Comparison of ENCODE assay signal across 8 cellular contexts in the genomic region with DNA sequence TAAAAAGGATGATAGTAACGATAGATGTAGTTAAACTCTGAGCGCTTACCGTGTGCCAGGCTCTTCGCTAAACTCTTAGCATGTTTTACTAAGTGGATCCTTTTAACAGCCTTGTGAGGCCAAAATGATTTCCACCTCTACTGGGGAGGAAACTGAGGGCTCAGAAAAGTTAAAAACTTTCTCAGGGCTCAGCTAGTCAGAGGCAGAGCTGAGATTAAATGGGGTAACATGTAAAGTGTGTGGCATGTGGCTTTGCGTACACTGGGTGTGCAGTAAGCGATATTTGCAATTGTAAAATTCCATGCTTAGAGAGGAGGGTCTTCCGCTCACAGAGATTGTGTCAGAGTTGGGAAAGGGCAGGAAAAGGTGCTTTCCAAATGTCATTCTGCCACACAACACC. TPM values are rescaled to one million over a fixed set of nuclear protein-coding genes. Genes with fewer than 3 reads are reported as not detected.
DNase-seq lines count a peak whose midpoint lies in the region; ATAC-seq and TF ChIP-seq lines count a peak whose summit lies in the region.

No MANE protein-coding gene starts in this region.

- no peak for TF ChIP-seq CTCF in activated CD8-positive, alpha-beta T cell treated with anti-CD3 and anti-CD28 coated beads for 36 hours (IDR thresholded peaks at IDR 0.05)
- no peak for TF ChIP-seq CTCF in GM10266 (IDR thresholded peaks at IDR 0.05; ENCODE audit: control insufficient read depth, insufficient read depth, low read depth, missing control alignments)

- intact Hi-C loops in activated CD8-positive, alpha-beta T cell treated with anti-CD3 and anti-CD28 coated beads for 36 hours (cut with micrococcal nuclease): loop anchor here (10.0 kb wide), 1 partner anchor 402 kb away; the partner anchor contains the start of gene PPP6R1

- peaks cover 27% of the 10 kb centered on the region for H3K36me3 Mint-ChIP-seq in T-helper 1 cell treated with Interleukin-12 subunit alpha and Interleukin-12 subunit beta and Interleukin-4 antibody, amounts not matched to agents 30 μg/mL and 1 μg/mL, for 36 hours (ENCODE audit: low read depth)
- H3K36me3 Mint-ChIP-seq in activated CD8-positive, alpha-beta T cell treated with anti-CD3 and anti-CD28 coated beads for 36 hours (ENCODE audit: low read depth): peaks cover 51% of the 10 kb centered on the region

- H3K4me3 ChIP-seq in iPS-18a (ENCODE audit: low read length): peak overlapping the region; percentile 99

- peaks cover 12% of the 10 kb centered on the region for H3K36me3 ChIP-seq in iPS-18a (ENCODE audit: control insufficient read depth, low read depth, low read length)

- POLR2A ChIA-PET in activated CD8-positive, alpha-beta T cell treated with anti-CD3 and anti-CD28 coated beads for 36 hours (lab: Charles Lee): interaction anchor here (0.7 to 3.5 kb wide), 6 partner anchors 12 to 424 kb away, joined by 3 to 57 read pairs (median 5); no protein-coding TSS in a partner anchor

- DNase-seq in T-helper 1 cell: no peak
- DNase-seq in activated CD8-positive, alpha-beta T cell treated with anti-CD3 and anti-CD28 coated beads for 36 hours: no peak
- no peak for DNase-seq in stimulated activated naive CD8-positive, alpha-beta T cell treated with anti-CD3 and anti-CD28 coated beads, Interleukin-15, amount 100 ng/mL, for 72 hours
- no peak for DNase-seq in GM10266 (ENCODE audit: extremely low spot score)
- DNase-seq in nucleus accumbens (lab: John Stamatoyannopoulos, UW): no peak
- DNase-seq in GM19238 (ENCODE audit: insufficient read length, low spot score): no peak

- peak overlapping the region; percentile 96 for H3K27ac Mint-ChIP-seq in T-helper 1 cell treated with Interleukin-12 subunit alpha and Interleukin-12 subunit beta and Interleukin-4 antibody, amounts not matched to agents 30 μg/mL and 1 μg/mL, for 36 hours
- H3K27ac Mint-ChIP-seq in activated CD8-positive, alpha-beta T cell treated with anti-CD3 and anti-CD28 coated beads for 36 hours: peak overlapping the region; percentile 99
- H3K27ac Mint-ChIP-seq in stimulated activated naive CD8-positive, alpha-beta T cell treated with anti-CD3 and anti-CD28 coated beads, Interleukin-15, amount 100 ng/mL, for 72 hours: peak overlapping the region; percentile 98 to 99

- no peaks in the 10 kb centered on the region for H3K27me3 Mint-ChIP-seq in T-helper 1 cell treated with Interleukin-12 subunit alpha and Interleukin-12 subunit beta and Interleukin-4 antibody, amounts not matched to agents 30 μg/mL and 1 μg/mL, for 36 hours (ENCODE audit: low read depth)
- no peaks in the 10 kb centered on the region for H3K27me3 Mint-ChIP-seq in activated CD8-positive, alpha-beta T cell treated with anti-CD3 and anti-CD28 coated beads for 36 hours
- H3K27me3 Mint-ChIP-seq in stimulated activated naive CD8-positive, alpha-beta T cell treated with anti-CD3 and anti-CD28 coated beads, Interleukin-15, amount 100 ng/mL, for 72 hours: no peaks in the 10 kb centered on the region

- H3K9ac ChIP-seq in iPS-18a (ENCODE audit: low read length): peak overlapping the region; percentile 99

- peaks cover 22% of the 10 kb centered on the region for H3K4me1 Mint-ChIP-seq in T-helper 1 cell treated with Interleukin-12 subunit alpha and Interleukin-12 subunit beta and Interleukin-4 antibody, amounts not matched to agents 30 μg/mL and 1 μg/mL, for 36 hours (ENCODE audit: low read depth)
- peaks cover 32% of the 10 kb centered on the region for H3K4me1 Mint-ChIP-seq in activated CD8-positive, alpha-beta T cell treated with anti-CD3 and anti-CD28 coated beads for 36 hours (ENCODE audit: low read depth)
- H3K4me1 Mint-ChIP-seq in stimulated activated naive CD8-positive, alpha-beta T cell treated with anti-CD3 and anti-CD28 coated beads, Interleukin-15, amount 100 ng/mL, for 72 hours: peaks cover 47% of the 10 kb centered on the region

- ATAC-seq in activated CD8-positive, alpha-beta T cell treated with anti-CD3 and anti-CD28 coated beads for 36 hours: no peak
- ATAC-seq in stimulated activated naive CD8-positive, alpha-beta T cell treated with anti-CD3 and anti-CD28 coated beads, Interleukin-15, amount 100 ng/mL, for 72 hours: no peak

- no peaks in the 10 kb centered on the region for H3K9me3 ChIP-seq in iPS-18a (ENCODE audit: control insufficient read depth, low read depth, low read length)

- H3K9me3 Mint-ChIP-seq in T-helper 1 cell treated with Interleukin-12 subunit alpha and Interleukin-12 subunit beta and Interleukin-4 antibody, amounts not matched to agents 30 μg/mL and 1 μg/mL, for 36 hours: no peaks in the 10 kb centered on the region
- no peaks in the 10 kb centered on the region for H3K9me3 Mint-ChIP-seq in activated CD8-positive, alpha-beta T cell treated with anti-CD3 and anti-CD28 coated beads for 36 hours
- H3K9me3 Mint-ChIP-seq in stimulated activated naive CD8-positive, alpha-beta T cell treated with anti-CD3 and anti-CD28 coated beads, Interleukin-15, amount 100 ng/mL, for 72 hours: no peaks in the 10 kb centered on the region

- H3K4me1 ChIP-seq in iPS-18a (ENCODE audit: control insufficient read depth, low read depth, low read length): peaks cover 7% of the 10 kb centered on the region

- H3K27ac ChIP-seq in iPS-18a (ENCODE audit: low read length): no peak overlapping the region

- CTCF ChIA-PET in activated CD8-positive, alpha-beta T cell treated with anti-CD3 and anti-CD28 coated beads for 36 hours (lab: Charles Lee): interaction anchor here (0.8 to 1.8 kb wide), 7 partner anchors 11 to 153 kb away, joined by 3 to 8 read pairs (median 4); partner anchors contain the start of gene ZNF865

- no peaks in the 10 kb centered on the region for H3K27me3 ChIP-seq in iPS-18a (ENCODE audit: control insufficient read depth, insufficient read depth, low read length)

- H3K4me3 Mint-ChIP-seq in T-helper 1 cell treated with Interleukin-12 subunit alpha and Interleukin-12 subunit beta and Interleukin-4 antibody, amounts not matched to agents 30 μg/mL and 1 μg/mL, for 36 hours: peak overlapping the region; percentile 95
- H3K4me3 Mint-ChIP-seq in activated CD8-positive, alpha-beta T cell treated with anti-CD3 and anti-CD28 coated beads for 36 hours: peak overlapping the region; percentile 98
- peak overlapping the region; percentile 88 to 90 for H3K4me3 Mint-ChIP-seq in stimulated activated naive CD8-positive, alpha-beta T cell treated with anti-CD3 and anti-CD28 coated beads, Interleukin-15, amount 100 ng/mL, for 72 hours

RNA-seq across cellular contexts. Expression of gene U2AF2, which starts 1.7 kb away (rescaled TPM):
- 100 to 1,000 TPM; 304 to 306 TPM for total RNA-seq in activated CD8-positive, alpha-beta T cell treated with anti-CD3 and anti-CD28 coated beads for 36 hours

RNA-seq across cellular contexts. Expression of gene CCDC106, which starts 8.5 kb away (rescaled TPM):
- 10 to 100 TPM in 1 of 2 experiments, 1 to 10 TPM in 1; 8.8 to 11.2 TPM for total RNA-seq in activated CD8-positive, alpha-beta T cell treated with anti-CD3 and anti-CD28 coated beads for 36 hours

RNA-seq across cellular contexts. Expression of gene ZNF581, which starts 13.1 kb away (rescaled TPM):
- total RNA-seq in activated CD8-positive, alpha-beta T cell treated with anti-CD3 and anti-CD28 coated beads for 36 hours: 10 to 100 TPM; 30.4 to 34.5 TPM

RNA-seq across cellular contexts. Expression of gene ZNF580, which starts 15.8 kb away (rescaled TPM):
- total RNA-seq in activated CD8-positive, alpha-beta T cell treated with anti-CD3 and anti-CD28 coated beads for 36 hours: 10 to 100 TPM; 24.8 to 26.2 TPM

RNA-seq across cellular contexts. Expression of gene EPN1, which starts 18.5 kb away (rescaled TPM):
- 10 to 100 TPM; 36.2 to 37.7 TPM for total RNA-seq in activated CD8-positive, alpha-beta T cell treated with anti-CD3 and anti-CD28 coated beads for 36 hours
